ENCODE assay signal across 7 cellular contexts in the genomic region with DNA sequence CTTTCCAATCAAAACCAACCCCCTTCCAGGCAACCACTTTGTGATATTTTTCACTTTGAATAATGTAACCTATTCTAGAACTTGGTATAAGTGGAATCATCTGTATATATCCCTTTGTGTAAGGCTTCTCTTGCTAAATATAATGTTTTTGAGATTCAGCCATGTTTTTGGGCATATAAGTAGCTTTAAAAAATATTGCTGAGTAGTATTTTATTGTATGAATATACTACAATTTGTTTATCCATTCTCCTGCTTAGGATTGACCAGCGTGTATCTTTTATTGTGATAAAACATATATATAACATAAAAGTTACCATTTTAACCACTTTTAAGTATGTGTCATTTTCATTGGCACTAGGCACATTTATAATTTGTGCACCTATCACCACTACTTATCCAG.
"Had no signal": no experiment of that assay in that cellular context is flagged by ENCODE, and none has a peak within 500 bp of the region (broad histone marks: within the 10 kb centered on the region; RNA-seq: fewer than 3 reads in every experiment).

No MANE protein-coding gene starts in this region.

- H3K4me2 ChIP-seq: KMS-11 had no signal

- FAIRE-seq: HTR-8/SVneo had no signal

- H3K4me3 Mint-ChIP-seq: IgD-negative memory B cell had no signal

- H3K27ac ChIP-seq: HL-60, KMS-11 had no signal

- DNase-seq: IMR-90, KBM-7, KG1 had no signal

- H3K4me1 Mint-ChIP-seq: IgD-negative memory B cell had no signal

- H3K27me3 Mint-ChIP-seq: IgD-negative memory B cell had no signal

- H3K36me3 Mint-ChIP-seq: IgD-negative memory B cell had no signal

- H3K9ac ChIP-seq: KMS-11 had no signal

- H3K27ac Mint-ChIP-seq: IgD-negative memory B cell had no signal
